In genomic region chr7:80918909-80919721, GRCh38 we compare ENCODE assay signal across 8 cellular contexts. TPM values are rescaled to one million over a fixed set of nuclear protein-coding genes. Genes with fewer than 3 reads are reported as not detected.
DNase-seq lines count a peak whose midpoint lies in the region; ATAC-seq, FAIRE-seq and TF ChIP-seq lines count a peak whose summit lies in the region.

Gene SEMA3C, minus strand, starts transcription at chr7:80919051. Its CDS starts 2,270 bp downstream, at chr7:80916781.

- peak within 1 kb of the TSS; percentile 84 for H3K4me3 ChIP-seq in A549

- CTCF ChIA-PET in A549 (lab: Yijun Ruan, JAX), result interaction anchor here (0.6 to 5.6 kb wide), 19 partner anchors 9 to 850 kb away, joined by 3 to 63 read pairs (median 3); partner anchors contain the start of gene HGF

- intact Hi-C loops in cardiac septum (cut with DNase I), result loop anchor here (1.0 to 10.0 kb wide), 5 partner anchors 37 to 556 kb away; no protein-coding TSS in a partner anchor

- WGBS in A549 (ENCODE audit: missing lambda C conversion rate), result 2% methylated on average over 48 of the region's 71 CpGs

- peak within 1 kb of the TSS; percentile 94 to 95 for H3K27ac ChIP-seq in A549

- H3K4me2 ChIP-seq in A549, result peak within 1 kb of the TSS; percentile 81

- TF ChIP-seq CTCF in A549 (IDR thresholded peaks at IDR 0.05) (no peak), GM13976 (IDR thresholded peaks at IDR 0.05; ENCODE audit: borderline replicate concordance, control extremely low read depth, extremely low read depth, insufficient read depth, missing control alignments) (no peak)

- peaks cover 9% of the 10 kb centered on the region; the same call in 1 of the 3 replicates for H3K9me3 ChIP-seq in A549

- DNase-seq in A549 (ENCODE audit: low read depth in 1 of 2, low spot score in 1 of 2) (peak; percentile 70 to 94), GM13976 (ENCODE audit: low spot score) (peak; percentile 66), NCI-H510A treated with DMSO at 0.1 percent for 48 hours (lab: John Stamatoyannopoulos, UW) (peak; percentile 66), amniotic epithelial cell (ENCODE audit: low read depth) (peak; percentile 96), cardiac septum (ENCODE audit: low spot score) (peak; percentile 94), occipital lobe (lab: John Stamatoyannopoulos, UW) (peak; percentile 82)

- ATAC-seq in A549 (peak; percentile 94 to 95), HG03135 (IDR thresholded peaks at IDR 0.05; ENCODE audit: unreplicated experiment) (peak; percentile 76), GM18861 (IDR thresholded peaks at IDR 0.05; ENCODE audit: unreplicated experiment) (no peak)

- peak; percentile 11 to 61; a peak in 4 of 5 replicates for TF ChIP-seq RAD21 in A549 (conservative IDR thresholded peaks at IDR 0.05 in 1 of 2, IDR thresholded peaks at IDR 0.05 in 1 of 2)

- peaks cover 53% of the 10 kb centered on the region for H3K4me1 ChIP-seq in A549

- in situ Hi-C loops in GM13976 (cut with MboI; ENCODE audit: low sequenced_read_pairs, unreplicated experiment), result no loop called here

- POLR2A ChIA-PET in A549 (lab: Yijun Ruan, JAX), result interaction anchor here (0.5 to 3.5 kb wide), 26 partner anchors 9 to 552 kb away, joined by 3 to 73 read pairs (median 5); no protein-coding TSS in a partner anchor

- FAIRE-seq in A549 (lab: Jason Lieb, UNC), result no peak

- no peak for TF ChIP-seq EP300 in A549 (IDR thresholded peaks at IDR 0.05)

- TF ChIP-seq POLR2A in A549 (IDR thresholded peaks at IDR 0.05; ENCODE audit: low read length), result peak; percentile 91

TF ChIP-seq in A549, 52 proteins besides CTCF, POLR2A, EP300 and RAD21:
- TF ChIP-seq E2F6 (IDR thresholded peaks at IDR 0.05; ENCODE audit: borderline replicate concordance, low read depth) (0 out of 2 replicates have a peak, but pooled peaks have one; percentile 21), TP53 (CRISPR knock-in tag; IDR thresholded peaks at IDR 0.05) (no peak; the same call in 1 of the 2 replicates), ATOH8 (CRISPR knock-in tag; IDR thresholded peaks at IDR 0.05; ENCODE audit: low read depth) (no peak), FOSL2 (IDR thresholded peaks at IDR 0.05) (no peak), FOSL2 (CRISPR knock-in tag; IDR thresholded peaks at IDR 0.05) (peak; percentile 54; the same call in 1 of the 2 replicates), MYC (IDR thresholded peaks at IDR 0.05; ENCODE audit: borderline replicate concordance, low read length) (peak; percentile 39; the same call in 1 of the 2 replicates), JUNB (IDR thresholded peaks at IDR 0.05) (0 out of 2 replicates have a peak, but pooled peaks have one; percentile 21), HEYL (CRISPR knock-in tag; IDR thresholded peaks at IDR 0.05) (no peak), JUN (IDR thresholded peaks at IDR 0.05) (peak; percentile 71 to 95), HOXB5 (CRISPR knock-in tag; IDR thresholded peaks at IDR 0.05) (0 out of 2 replicates have a peak, but pooled peaks have one; percentile 38), MAX (IDR thresholded peaks at IDR 0.05) (no peak; the same call in none of the 2 replicates), BCL3 (IDR thresholded peaks at IDR 0.05) (peak; percentile 85), ZNF302 (CRISPR knock-in tag; IDR thresholded peaks at IDR 0.05) (no peak), SMC3 (IDR thresholded peaks at IDR 0.05) (peak; percentile 58), PHF8 (IDR thresholded peaks at IDR 0.05; ENCODE audit: borderline replicate concordance, low read depth) (no peak; the same call in 1 of the 2 replicates), ZC3H11A (IDR thresholded peaks at IDR 0.05) (no peak), NPAS2 (CRISPR knock-in tag; IDR thresholded peaks at IDR 0.05; ENCODE audit: borderline replicate concordance) (no peak), NR3C1 (IDR thresholded peaks at IDR 0.05) (no peak), CBX2 (IDR thresholded peaks at IDR 0.05; ENCODE audit: borderline replicate concordance, low read depth) (no peak), PBX3 (IDR thresholded peaks at IDR 0.05) (peak; percentile 34; the same call in 1 of the 2 replicates), RNF2 (IDR thresholded peaks at IDR 0.05; ENCODE audit: borderline replicate concordance, low read depth) (no peak), KDM5A (IDR thresholded peaks at IDR 0.05) (peak; percentile 7; the same call in 1 of the 2 replicates), HES2 (IDR thresholded peaks at IDR 0.05) (no peak)
TF ChIP-seq in A549: peak in this region for 10.

RNA-seq across cellular contexts. Expression of gene SEMA3C, which starts in this region (rescaled TPM):
- polyA plus RNA-seq in A549 (2011; rRNA removed) (208 and 212 TPM in 2 replicates), A549 (2017; fragmentation: RNase III; extraction: RNeasy Plus Mini Kit Qiagen cat#74134 plus additional on column Dnase treatment) (78.1 to 79.2 TPM (median 78.2 TPM) in 3 replicates)
- polyA plus RNA-seq in A549 (2012; cell fraction: cytosol; rRNA removed), result 38.1 and 39.8 TPM in 2 replicates
- polyA plus RNA-seq in A549 (2012; cell fraction: nucleus; rRNA removed), result 42.9 and 51.9 TPM in 2 replicates
- polyA minus RNA-seq in A549 (2011; rRNA and poly(A)+ RNA removed), result 300 and 317 TPM in 2 replicates
- total RNA-seq in cardiac septum (60.8 TPM), occipital lobe (289 TPM)
